Comparison of ENCODE assay signal across 8 cellular contexts in genomic region chr15:72285927-72286516, GRCh38. TPM values are rescaled to one million over a fixed set of nuclear protein-coding genes. Genes with fewer than 3 reads are reported as not detected.
DNase-seq lines count a peak whose midpoint lies in the region; ATAC-seq and TF ChIP-seq lines count a peak whose summit lies in the region.

No MANE protein-coding gene starts in this region.

- 67 to 100% methylated on average over 1 to 9 of the region's 10 CpGs for WGBS in endodermal cell (ENCODE audit: insufficient coverage in 1 of 2, insufficient read length in 1 of 2), 2 experiments

- H3K27me3 ChIP-seq in DND-41 (ENCODE audit: insufficient read depth, low read length, poor library complexity) (no peaks in the 10 kb centered on the region), endodermal cell (ENCODE audit: control insufficient read depth, insufficient read depth, low read length, poor library complexity, severe bottlenecking) (peaks cover 12% of the 10 kb centered on the region)

- H3K79me2 ChIP-seq in DND-41 (ENCODE audit: insufficient read depth, low read length) = no peaks in the 10 kb centered on the region

- H4K20me1 ChIP-seq in DND-41 (ENCODE audit: insufficient read depth, low read length) = no peaks in the 10 kb centered on the region

- intact Hi-C loops in activated CD4-positive, alpha-beta T cell treated with anti-CD3 and anti-CD28 coated beads, Interleukin-2, amount 10 ng/mL, durations not matched to agents 24 days and 14 days (cut with micrococcal nuclease) = no loop called here

- H3K4me1 ChIP-seq in DND-41 (ENCODE audit: insufficient read depth, low read length) = no peaks in the 10 kb centered on the region
- H3K4me1 ChIP-seq in endodermal cell (ENCODE audit: control insufficient read depth, insufficient read depth, low read length) = no peaks in the 10 kb centered on the region

- H3K27me3 Mint-ChIP-seq in activated CD4-positive, alpha-beta T cell treated with anti-CD3 and anti-CD28 coated beads, Interleukin-2, amount 10 ng/mL, durations not matched to agents 24 days and 14 days = no peaks in the 10 kb centered on the region
- peaks cover 12% of the 10 kb centered on the region for H3K27me3 Mint-ChIP-seq in endodermal cell (ENCODE audit: insufficient read depth)
- no peaks in the 10 kb centered on the region for H3K27me3 Mint-ChIP-seq in osteocyte (ENCODE audit: unreplicated experiment)

- no peaks in the 10 kb centered on the region for H3K9me3 Mint-ChIP-seq in activated CD4-positive, alpha-beta T cell treated with anti-CD3 and anti-CD28 coated beads, Interleukin-2, amount 10 ng/mL, durations not matched to agents 24 days and 14 days
- no peaks in the 10 kb centered on the region for H3K9me3 Mint-ChIP-seq in endodermal cell
- H3K9me3 Mint-ChIP-seq in osteocyte (ENCODE audit: unreplicated experiment) = no peaks in the 10 kb centered on the region

- H3K27ac ChIP-seq in DND-41 (ENCODE audit: low read length) = no peak overlapping the region
- H3K27ac ChIP-seq in endodermal cell (ENCODE audit: low read depth, low read length) = no peak overlapping the region

- peak; percentile 73 for ATAC-seq in DND-41 (ENCODE audit: insufficient read depth, low read depth)
- no peak for ATAC-seq in GM21381 (IDR thresholded peaks at IDR 0.05; ENCODE audit: unreplicated experiment)
- ATAC-seq in GM18867 (IDR thresholded peaks at IDR 0.05; ENCODE audit: unreplicated experiment) = no peak

- H3K4me1 Mint-ChIP-seq in activated CD4-positive, alpha-beta T cell treated with anti-CD3 and anti-CD28 coated beads, Interleukin-2, amount 10 ng/mL, durations not matched to agents 24 days and 14 days = peaks cover 4% of the 10 kb centered on the region
- H3K4me1 Mint-ChIP-seq in endodermal cell (peaks cover 7% of the 10 kb centered on the region), osteocyte (ENCODE audit: unreplicated experiment) (no peaks in the 10 kb centered on the region)

- no peak overlapping the region for H3K27ac Mint-ChIP-seq in activated CD4-positive, alpha-beta T cell treated with anti-CD3 and anti-CD28 coated beads, Interleukin-2, amount 10 ng/mL, durations not matched to agents 24 days and 14 days
- H3K27ac Mint-ChIP-seq in endodermal cell (no peak overlapping the region), osteocyte (ENCODE audit: unreplicated experiment) (no peak overlapping the region)

- no peak overlapping the region for H3K4me3 ChIP-seq in DND-41 (ENCODE audit: low read depth in 1 of 2, low read length in 2 of 2)
- H3K4me3 ChIP-seq in endodermal cell (ENCODE audit: low read length) = no peak overlapping the region

- H2AFZ ChIP-seq in DND-41 (ENCODE audit: low read depth, low read length) = no peak overlapping the region

- H3K4me3 Mint-ChIP-seq in activated CD4-positive, alpha-beta T cell treated with anti-CD3 and anti-CD28 coated beads, Interleukin-2, amount 10 ng/mL, durations not matched to agents 24 days and 14 days = no peak overlapping the region
- no peak overlapping the region for H3K4me3 Mint-ChIP-seq in endodermal cell
- no peak overlapping the region for H3K4me3 Mint-ChIP-seq in osteocyte (ENCODE audit: unreplicated experiment)

- H3K36me3 Mint-ChIP-seq in activated CD4-positive, alpha-beta T cell treated with anti-CD3 and anti-CD28 coated beads, Interleukin-2, amount 10 ng/mL, durations not matched to agents 24 days and 14 days (ENCODE audit: low read depth) = no peaks in the 10 kb centered on the region
- H3K36me3 Mint-ChIP-seq in endodermal cell (ENCODE audit: low read depth) (no peaks in the 10 kb centered on the region), osteocyte (ENCODE audit: unreplicated experiment) (no peaks in the 10 kb centered on the region)

- DNase-seq in DND-41 (peak; percentile 30), M059J (ENCODE audit: low read depth) (peak; percentile 16), endodermal cell (peak; percentile 87), osteocyte (ENCODE audit: extremely low spot score, unreplicated experiment) (no peak), globus pallidus (ENCODE audit: low spot score) (no peak)
- peak; percentile 76 for DNase-seq in activated CD4-positive, alpha-beta T cell treated with anti-CD3 and anti-CD28 coated beads, Interleukin-2, amount 10 ng/mL, durations not matched to agents 24 days and 14 days

- TF ChIP-seq CTCF in DND-41 (IDR thresholded peaks at IDR 0.05; ENCODE audit: borderline replicate concordance, extremely low read depth, low read length, poor library complexity, severe bottlenecking) = peak; percentile 61
- peak; percentile 81 for TF ChIP-seq CTCF in endodermal cell (conservative IDR thresholded peaks at IDR 0.05)
- TF ChIP-seq CTCF in osteocyte (IDR thresholded peaks at IDR 0.05) = peak; percentile 64

- H3K36me3 ChIP-seq in DND-41 (ENCODE audit: insufficient read depth, low read length) (no peaks in the 10 kb centered on the region), endodermal cell (ENCODE audit: control insufficient read depth, insufficient read depth, low read length) (no peaks in the 10 kb centered on the region)

- H3K4me2 ChIP-seq in DND-41 (ENCODE audit: insufficient read depth, low read length) = no peak overlapping the region

- H3K9ac ChIP-seq in DND-41 (ENCODE audit: low read depth, low read length) (no peak overlapping the region), endodermal cell (ENCODE audit: extremely low read depth, low read length, poor library complexity, severe bottlenecking) (no peak overlapping the region)

- H3K9me3 ChIP-seq in DND-41 (ENCODE audit: insufficient read depth, low read length, severe bottlenecking) (no peaks in the 10 kb centered on the region), endodermal cell (ENCODE audit: control insufficient read depth, low read length) (no peaks in the 10 kb centered on the region)

RNA-seq across cellular contexts. Expression of gene PARP6, which starts 13.7 kb away (rescaled TPM):
- total RNA-seq in M059J (2014; rRNA removed; shearing (Covaris generic)) = 34.6 and 38.7 TPM in 2 replicates
- total RNA-seq in activated CD4-positive, alpha-beta T cell treated with anti-CD3 and anti-CD28 coated beads, Interleukin-2, amount 10 ng/mL, durations not matched to agents 24 days and 14 days = 69.7 and 78.6 TPM in 2 replicates
- total RNA-seq in endodermal cell = 10 to 100 TPM; 87.3 to 92.1 TPM
- polyA plus RNA-seq in endodermal cell (2013, experiment 1 of 2) = 74.3 TPM
- polyA plus RNA-seq in endodermal cell (2013, experiment 2 of 2) = 56.8 TPM
- 93.9 and 97.8 TPM in 2 replicates for total RNA-seq in osteocyte

RNA-seq across cellular contexts. Expression of gene CELF6, which starts 33.9 kb away (rescaled TPM):
- not detected in 2 replicates for total RNA-seq in M059J (2014; rRNA removed; shearing (Covaris generic))
- total RNA-seq in activated CD4-positive, alpha-beta T cell treated with anti-CD3 and anti-CD28 coated beads, Interleukin-2, amount 10 ng/mL, durations not matched to agents 24 days and 14 days = 0.19 and 0.21 TPM in 2 replicates
- total RNA-seq in endodermal cell (under 1 TPM; 0.46 to 0.62 TPM), osteocyte (0.65 and 0.86 TPM in 2 replicates)
- polyA plus RNA-seq in endodermal cell (2013, experiment 1 of 2) = 1.5 TPM
- 1.4 TPM for polyA plus RNA-seq in endodermal cell (2013, experiment 2 of 2)

RNA-seq across cellular contexts. Expression of gene PKM, which starts 55.0 kb away (rescaled TPM):
- 2,564 and 2,981 TPM in 2 replicates for total RNA-seq in M059J (2014; rRNA removed; shearing (Covaris generic))
- 2,437 and 2,525 TPM in 2 replicates for total RNA-seq in activated CD4-positive, alpha-beta T cell treated with anti-CD3 and anti-CD28 coated beads, Interleukin-2, amount 10 ng/mL, durations not matched to agents 24 days and 14 days
- total RNA-seq in endodermal cell = 1,000 to 10,000 TPM; 2,197 to 2,355 TPM
- 1,203 TPM for polyA plus RNA-seq in endodermal cell (2013, experiment 1 of 2)
- polyA plus RNA-seq in endodermal cell (2013, experiment 2 of 2) = 1,289 TPM
- 602 and 617 TPM in 2 replicates for total RNA-seq in osteocyte

Comparison
In these comparisons a context has a peak if more than half of its experiments do, and no peak if none do; other contexts are left out.
1. DNase-seq: peak in DND-41 (single experiment), M059J (single experiment), activated CD4-positive, alpha-beta T cell treated with anti-CD3 and anti-CD28 coated beads, Interleukin-2, amount 10 ng/mL, durations not matched to agents 24 days and 14 days (single experiment) and endodermal cell (single experiment); none in osteocyte (single experiment) and globus pallidus (single experiment).
2. Peak in every context shown above with its lines, with median percentiles within 50 percentile points of each other: CTCF ChIP-seq.